8 cellular contexts compared by ENCODE assay signal in the genomic region with DNA sequence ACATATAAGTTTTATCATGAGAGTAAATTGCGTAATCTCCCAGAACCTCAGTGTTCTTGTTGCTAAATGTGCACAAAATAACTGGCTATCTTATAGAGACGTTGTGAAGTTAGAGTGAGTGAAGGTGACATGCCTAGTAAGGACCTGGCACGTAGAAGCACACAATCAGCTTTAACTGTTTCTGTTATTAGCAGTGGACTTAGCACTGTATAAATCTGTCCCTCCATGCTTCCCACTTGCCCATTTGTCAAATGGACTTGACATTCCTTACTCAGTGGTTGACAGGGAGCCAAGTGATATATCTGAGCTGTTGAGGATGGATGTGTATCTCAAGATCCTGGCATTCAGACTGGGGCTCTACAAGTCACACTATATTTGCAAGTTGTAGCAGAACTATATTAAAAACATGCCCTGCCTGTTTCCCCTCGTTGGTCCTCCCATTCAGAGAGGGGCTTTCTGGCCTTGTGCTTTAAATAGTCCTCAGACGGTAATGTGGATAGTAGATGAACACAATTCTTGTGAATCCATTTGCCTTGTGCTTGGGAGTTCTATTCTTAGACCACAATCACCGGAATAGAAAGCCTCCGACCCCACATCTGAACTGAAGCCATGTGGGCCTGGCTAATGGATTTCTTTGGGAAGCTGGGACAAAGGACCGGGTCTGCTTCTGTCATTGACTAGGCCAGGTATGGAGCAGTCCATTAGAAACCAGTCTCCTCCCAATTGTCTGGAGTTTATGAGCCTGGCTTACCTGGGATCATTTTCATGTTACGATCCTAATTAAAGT. TPM values are rescaled to one million over a fixed set of nuclear protein-coding genes. Genes with fewer than 3 reads are reported as not detected.
DNase-seq lines count a peak whose midpoint lies in the region; ATAC-seq and TF ChIP-seq lines count a peak whose summit lies in the region.
"Not testable (repeated sequence)": the region's sequence is repeated elsewhere in the genome, so short reads cannot be mapped to it uniquely, and the experiment has no call there.

No MANE protein-coding gene starts in this region.

- peak; percentile 44 for ATAC-seq in SK-N-SH treated with all-trans-retinoic acid at 6 μM for 48 hours
- peak; percentile 33 for ATAC-seq in Right ventricle myocardium inferior
- ATAC-seq in heart right ventricle: peak; percentile 34 to 80 (median 61)
- peak; percentile 69 for ATAC-seq in left ventricle myocardium superior
- peak; percentile 19 to 64 (median 34) for ATAC-seq in right lobe of liver

- not testable (repeated sequence) for H2AFZ ChIP-seq in GM23248; Karpas-422 (ENCODE audit: low read length)

- WGBS in GM23248 (ENCODE audit: low coverage in 1 of 2, low lambda C conversion rate in 2 of 2, missing lambda C conversion rate in 2 of 2), 2 experiments: 76 to 93% methylated on average over 3 to 5 of the region's 9 CpGs
- WGBS in heart right ventricle, 2 donors: 23 to 27% methylated on average over 2 to 4 of the region's 9 CpGs
- WGBS in right lobe of liver (ENCODE audit: insufficient coverage, low coverage, low lambda C conversion rate, missing lambda C conversion rate): no CpG with 5 or more reads among the region's 9 CpGs

- H3K4me1 ChIP-seq in GM23248 (ENCODE audit: insufficient read depth); cardiac muscle cell (ENCODE audit: low read depth); heart right ventricle; right lobe of liver: not testable (repeated sequence)
- H3K4me1 ChIP-seq in Karpas-422 (ENCODE audit: low read length): peaks cover 13% of the 10 kb centered on the region

- not testable (repeated sequence) for H3K9ac ChIP-seq in GM23248; Karpas-422 (ENCODE audit: low read length)

- in situ Hi-C loops in GM23248 (cut with MboI): not testable (repeated sequence)

- not testable (repeated sequence) for H4K20me1 ChIP-seq in GM23248 (ENCODE audit: insufficient read depth); Karpas-422 (ENCODE audit: insufficient read depth, low read depth, low read length)

- DNase-seq in GM23248; Karpas-422; Right ventricle myocardium inferior (ENCODE audit: missing footprints); cardiac muscle cell (ENCODE audit: low read depth in 1 of 2, low spot score in 1 of 2); left ventricle myocardium superior; right lobe of liver: not testable (repeated sequence)
- DNase-seq in heart right ventricle: peak in 1 of 2 donors; percentile 26

- H3K36me3 ChIP-seq in GM23248 (ENCODE audit: low read depth); Karpas-422 (ENCODE audit: insufficient read depth, low read length); cardiac muscle cell; heart right ventricle; right lobe of liver: not testable (repeated sequence)

- not testable (repeated sequence) for TF ChIP-seq POLR2A in right lobe of liver (IDR thresholded peaks at IDR 0.05)

- H3K4me3 ChIP-seq in GM23248; Karpas-422 (ENCODE audit: low read length); cardiac muscle cell; heart right ventricle; right lobe of liver: not testable (repeated sequence)

- intact Hi-C loops in Right ventricle myocardium inferior (cut with DNase I); heart right ventricle (cut with DNase I); left ventricle myocardium superior (cut with micrococcal nuclease); right lobe of liver (cut with DNase I): not testable (repeated sequence)

- TF ChIP-seq CTCF in cardiac muscle cell (IDR thresholded peaks at IDR 0.05; ENCODE audit: low read depth, low read length); heart right ventricle (IDR thresholded peaks at IDR 0.05); right lobe of liver (IDR thresholded peaks at IDR 0.05): not testable (repeated sequence)

- H3F3A ChIP-seq in GM23248 (ENCODE audit: insufficient read depth): not testable (repeated sequence)

- not testable (repeated sequence) for H3K27me3 ChIP-seq in GM23248 (replicated peaks; ENCODE audit: insufficient read depth); Karpas-422 (ENCODE audit: low read length); cardiac muscle cell; heart right ventricle; right lobe of liver

- not testable (repeated sequence) for H3K9me3 ChIP-seq in GM23248 (ENCODE audit: low read depth); Karpas-422 (ENCODE audit: low read length); cardiac muscle cell (ENCODE audit: low read depth); heart right ventricle; right lobe of liver

- H3K79me2 ChIP-seq in GM23248 (ENCODE audit: insufficient read depth); Karpas-422 (ENCODE audit: low read length): not testable (repeated sequence)

- not testable (repeated sequence) for H3K9me2 ChIP-seq in GM23248 (ENCODE audit: insufficient read depth); Karpas-422 (replicated peaks; ENCODE audit: insufficient read depth, low read length)

- H3K4me2 ChIP-seq in GM23248 (ENCODE audit: unreplicated experiment); Karpas-422 (ENCODE audit: low read depth, low read length, poor library complexity, severe bottlenecking): not testable (repeated sequence)

- H3K27ac ChIP-seq in GM23248: peak overlapping the region; percentile 46; the same call in 1 of the 2 replicates
- peak overlapping the region; percentile 37; the same call in 1 of the 2 replicates for H3K27ac ChIP-seq in Karpas-422 (ENCODE audit: low read length)
- peak overlapping the region; percentile 79 for H3K27ac ChIP-seq in cardiac muscle cell
- H3K27ac ChIP-seq in heart right ventricle: peak overlapping the region in 1 of 10 donors; percentile 56
- not testable (repeated sequence) for H3K27ac ChIP-seq in right lobe of liver

RNA-seq across cellular contexts. Expression of a gene that starts 43.0 kb away (rescaled TPM):
- total RNA-seq in GM23248 (2014; rRNA removed; shearing (Covaris generic)): 11.5 and 21.5 TPM in 2 replicates
- polyA plus RNA-seq in GM23248 (2016; fragmentation: Nextera tagmentation; extraction: Ambion mirVana): 13.9 and 15.6 TPM in 2 replicates
- total RNA-seq in Karpas-422 (2014; rRNA removed; shearing (Covaris generic); ENCODE audit: low replicate concordance): 21.0 and 26.2 TPM in 2 replicates
- total RNA-seq in Right ventricle myocardium inferior: 14.0 TPM
- total RNA-seq in cardiac muscle cell: 20.0 and 21.5 TPM in 2 replicates
- polyA plus RNA-seq in cardiac muscle cell: 10.0 and 18.7 TPM in 2 replicates
- 10 to 100 TPM in 5 of 10 donors, 1 to 10 TPM in 5; 7.6 to 13.4 (median 9.9) TPM for total RNA-seq in heart right ventricle
- 1 to 10 TPM; 3.3 to 3.4 TPM for polyA plus RNA-seq in heart right ventricle
- 11.4 TPM for total RNA-seq in left ventricle myocardium superior
- total RNA-seq in right lobe of liver: 1 to 10 TPM; 3.7 to 7.3 (median 5.4) TPM

RNA-seq across cellular contexts. Expression of a gene that starts 43.6 kb away (rescaled TPM):
- 0.51 and 1.9 TPM in 2 replicates for total RNA-seq in GM23248 (2014; rRNA removed; shearing (Covaris generic))
- polyA plus RNA-seq in GM23248 (2016; fragmentation: Nextera tagmentation; extraction: Ambion mirVana) (2.2 and 3.1 TPM in 2 replicates), cardiac muscle cell (1.8 and 13.4 TPM in 2 replicates), heart right ventricle (under 1 TPM; 0.29 to 0.66 TPM)
- total RNA-seq in Karpas-422 (2014; rRNA removed; shearing (Covaris generic); ENCODE audit: low replicate concordance): 15.6 and 33.3 TPM in 2 replicates
- total RNA-seq in Right ventricle myocardium inferior (0.43 TPM), cardiac muscle cell (1.0 and 6.8 TPM in 2 replicates), heart right ventricle (1 to 10 TPM in 1 of 10 donors, under 1 TPM in 4, not detected in 5; 0.13 to 1.1 (median 0.34) TPM), left ventricle myocardium superior (0.67 TPM), right lobe of liver (under 1 TPM in 4 of 6 experiments, not detected in 2; 0.38 to 0.68 (median 0.64) TPM)
